27 cellular contexts compared by ENCODE assay signal in genomic region chr18:46243095-46243494, GRCh38.
"Had no signal": no experiment of that assay in that cellular context is flagged by ENCODE, and none has a peak within 500 bp of the region (broad histone marks: within the 10 kb centered on the region; RNA-seq: fewer than 3 reads in every experiment).

No MANE protein-coding gene starts in this region.

- H3K9me3 ChIP-seq: body of pancreas, SJSA1 had no signal

- H3K36me3 ChIP-seq: SJSA1 had no signal

- H3K27me3 ChIP-seq: body of pancreas, SJSA1 had no signal

- ATAC-seq: activated CD8-positive, alpha-beta memory T cell treated with anti-CD3 and anti-CD28 coated beads, Interleukin-2, amount 10 ng/mL, durations not matched to agents 7 days and 5 days; body of pancreas; Panc1; SK-N-SH treated with all-trans-retinoic acid at 6 μM for 48 hours had no signal

- H3K4me1 ChIP-seq: body of pancreas, SJSA1 had no signal

- H3K27ac ChIP-seq: body of pancreas, RWPE1, SJSA1 had no signal

- H3K4me3 ChIP-seq: body of pancreas, SJSA1 had no signal

- DNase-seq: activated B cell treated with CpG ODN at 0.5 μM for 24 hours; activated CD4-positive, alpha-beta T cell treated with anti-CD3 and anti-CD28 coated beads for 1 hour; activated CD4-positive, alpha-beta T cell treated with anti-CD3 and anti-CD28 coated beads, Interleukin-2, amount 10 ng/mL, durations not matched to agents 24 days and 14 days; activated CD4-positive, alpha-beta T cell treated with anti-CD3 and anti-CD28 coated beads, Interleukin-2, amount 50 U/mL, for 48 hours; activated CD8-positive, alpha-beta memory T cell treated with anti-CD3 and anti-CD28 coated beads, Interleukin-2, amount 10 ng/mL, durations not matched to agents 7 days and 5 days; activated gamma-delta T cell; activated naive CD4-positive, alpha-beta T cell treated with anti-CD3 and anti-CD28 coated beads for 36 hours; activated T-cell treated with anti-CD3 and anti-CD28 coated beads, Interleukin-2, amount 50 U/mL, for 24 hours; aorta; body of pancreas; central memory CD4-positive, alpha-beta T cell; KG1; NCI-H1092; NCI-H1417 treated with DMSO at 0.1 percent for 48 hours; NCI-H1694 treated with DMSO at 0.1 percent for 48 hours; NCI-H2029 treated with DMSO at 0.1 percent for 48 hours; NCI-H510A treated with DMSO at 0.1 percent for 48 hours; NCI-H69; NK-92 treated with Interleukin-12 subunit alpha and Interleukin-12 subunit beta, amount 100 ng/mL, for 24 hours; OCI-M1; Right ventricle myocardium superior; SW 1271; T-helper 9 cell had no signal
